In genomic region chr10:111944331-111944730, GRCh38 we compare ENCODE assay signal across 23 cellular contexts.
DNase-seq lines count a peak whose midpoint lies in the region; ATAC-seq and TF ChIP-seq lines count a peak whose summit lies in the region.
"Had no signal": no experiment of that assay in that cellular context is flagged by ENCODE, and none has a peak within 500 bp of the region (broad histone marks: within the 10 kb centered on the region; RNA-seq: fewer than 3 reads in every experiment).

No MANE protein-coding gene starts in this region.

- H2BK12ac ChIP-seq in neuronal stem cell (ENCODE audit: low read length), result no peak overlapping the region

- peak overlapping the region; percentile 25 for H3K14ac ChIP-seq in neuronal stem cell (ENCODE audit: low read length)

- no peak overlapping the region for H2BK5ac ChIP-seq in neuronal stem cell (ENCODE audit: low read length)

- H3K79me1 ChIP-seq in neuronal stem cell (ENCODE audit: low read depth, low read length), result no peaks in the 10 kb centered on the region

- H3K4me1 ChIP-seq in Caco-2 (no peaks in the 10 kb centered on the region), neuronal stem cell (ENCODE audit: control insufficient read depth in 2 of 2, insufficient read depth in 1 of 2, low read depth in 1 of 2, low read length in 2 of 2) (no peaks in the 10 kb centered on the region), gastroesophageal sphincter (no peaks in the 10 kb centered on the region)
- H3K4me1 ChIP-seq: BLaER1 had no signal

- TF ChIP-seq POLR2A in gastroesophageal sphincter (IDR thresholded peaks at IDR 0.05), result no peak

- WGBS in neuronal stem cell (ENCODE audit: extremely low coverage in 2 of 2, insufficient read length in 2 of 2, insufficient replicate concordance in 1 of 2), 2 donors, result no CpG with 5 or more reads among the region's 6 CpGs
- no CpG with 5 or more reads among the region's 6 CpGs for WGBS in gastroesophageal sphincter (ENCODE audit: low coverage in 1 of 2), 2 donors

- POLR2A ChIA-PET in Caco-2 (lab: Charles Lee), result no interaction called here

- H3K4me2 ChIP-seq in neuronal stem cell (ENCODE audit: insufficient read depth, low read length, poor library complexity, severe bottlenecking), result no peak overlapping the region
- H3K4me2 ChIP-seq: BLaER1, SK-N-SH had no signal

- H3K27ac Mint-ChIP-seq in Caco-2 (ENCODE audit: unreplicated experiment), result no peak overlapping the region
- H3K27ac Mint-ChIP-seq in glutamatergic neuron (ENCODE audit: unreplicated experiment), result no peak overlapping the region
- H3K27ac Mint-ChIP-seq: CD4-positive, alpha-beta memory T cell had no signal

- peak overlapping the region; percentile 44 for H3K18ac ChIP-seq in neuronal stem cell (ENCODE audit: low read length)

- DNase-seq in Caco-2 (peak; percentile 9 to 35), HuH-7 (ENCODE audit: low spot score) (peak; percentile 9), glutamatergic neuron (no peak), neuronal stem cell (ENCODE audit: low spot score) (no peak), dermis blood vessel endothelial cell (no peak), cardiac septum (ENCODE audit: low spot score) (no peak), NCI-H1092 (lab: John Stamatoyannopoulos, UW) (no peak)
- DNase-seq: Calu3; CD4-positive, alpha-beta memory T cell; EL; Kasumi-1; MG63; NCI-H1048; NCI-H1436 treated with DMSO at 0.1 percent for 48 hours; NCI-H2029 treated with DMSO at 0.1 percent for 48 hours; NCI-H2171; NCI-H69; NK-92 treated with Interleukin-12 subunit alpha and Interleukin-12 subunit beta, amount 100 ng/mL, for 24 hours; SK-N-SH had no signal

- H3K4me1 Mint-ChIP-seq in Caco-2 (ENCODE audit: low read depth, unreplicated experiment) (no peaks in the 10 kb centered on the region), glutamatergic neuron (ENCODE audit: low read depth, unreplicated experiment) (no peaks in the 10 kb centered on the region)
- H3K4me1 Mint-ChIP-seq: CD4-positive, alpha-beta memory T cell had no signal

- H3K27me3 Mint-ChIP-seq in Caco-2 (ENCODE audit: insufficient read depth, unreplicated experiment) (peaks cover 21% of the 10 kb centered on the region), glutamatergic neuron (ENCODE audit: unreplicated experiment) (peaks cover 1% of the 10 kb centered on the region)

- no peak overlapping the region for H3K4me3 Mint-ChIP-seq in Caco-2 (ENCODE audit: unreplicated experiment)
- no peak overlapping the region for H3K4me3 Mint-ChIP-seq in glutamatergic neuron (ENCODE audit: unreplicated experiment)
- H3K4me3 Mint-ChIP-seq: CD4-positive, alpha-beta memory T cell had no signal

- H3K27me3 ChIP-seq in Caco-2 (replicated peaks; ENCODE audit: control insufficient read depth, insufficient read depth, low read length), result no peaks in the 10 kb centered on the region
- H3K27me3 ChIP-seq in neuronal stem cell (ENCODE audit: control insufficient read depth in 3 of 3, insufficient read depth in 3 of 3, low read depth in 1 of 3, low read length in 3 of 3), result no peaks in the 10 kb centered on the region
- H3K27me3 ChIP-seq in gastroesophageal sphincter, result no peaks in the 10 kb centered on the region
- H3K27me3 ChIP-seq: BLaER1, MG63 had no signal

- TF ChIP-seq CTCF in Caco-2 (IDR thresholded peaks at IDR 0.05; ENCODE audit: insufficient read depth in 1 of 2, low read depth in 1 of 2, low read length in 1 of 2, severe bottlenecking in 1 of 2, unreplicated experiment in 1 of 2), result peak in 1 of 2 experiments; percentile 6
- peak; percentile 26 for TF ChIP-seq CTCF in glutamatergic neuron (IDR thresholded peaks at IDR 0.05; ENCODE audit: partially characterized antibody, unreplicated experiment)
- no peak for TF ChIP-seq CTCF in gastroesophageal sphincter (IDR thresholded peaks at IDR 0.05)

- H3K4me3 ChIP-seq in Caco-2 (ENCODE audit: low read depth, low read length), result no peak overlapping the region
- no peak overlapping the region for H3K4me3 ChIP-seq in neuronal stem cell (ENCODE audit: low read length in 2 of 2)
- no peak overlapping the region for H3K4me3 ChIP-seq in gastroesophageal sphincter
- H3K4me3 ChIP-seq: BLaER1, MG63 had no signal

- no peak overlapping the region for H4K8ac ChIP-seq in neuronal stem cell (ENCODE audit: low read depth, low read length)

- no peaks in the 10 kb centered on the region for H3K36me3 Mint-ChIP-seq in Caco-2 (ENCODE audit: insufficient read depth, unreplicated experiment)
- H3K36me3 Mint-ChIP-seq in glutamatergic neuron (ENCODE audit: unreplicated experiment), result peaks cover 4% of the 10 kb centered on the region
- H3K36me3 Mint-ChIP-seq: CD4-positive, alpha-beta memory T cell had no signal

- H3K27ac ChIP-seq in neuronal stem cell (replicated peaks; ENCODE audit: low read length) (no peak overlapping the region), gastroesophageal sphincter (no peak overlapping the region)
- H3K27ac ChIP-seq: BLaER1, HL-60 had no signal

- no peak for ATAC-seq in gastroesophageal sphincter
- ATAC-seq: Right ventricle myocardium inferior had no signal

- H3K9me3 ChIP-seq in Caco-2 (0 out of 2 replicates have a peak, but pooled peaks cover 4% of the 10 kb centered on the region), neuronal stem cell (replicated peaks in 1 of 2; ENCODE audit: control insufficient read depth in 2 of 2, insufficient read depth in 1 of 2, low read depth in 1 of 2, low read length in 2 of 2) (no peaks in the 10 kb centered on the region), gastroesophageal sphincter (peaks cover 0 to 10% (median 0%) of the 10 kb centered on the region in 3 donors)
- H3K9me3 ChIP-seq: MG63 had no signal

- H4K91ac ChIP-seq in neuronal stem cell (ENCODE audit: low read depth, low read length, poor library complexity), result no peak overlapping the region

- H2AFZ ChIP-seq in neuronal stem cell (ENCODE audit: low read length), result no peak overlapping the region

- H3K23ac ChIP-seq in neuronal stem cell (ENCODE audit: low read depth, low read length, poor library complexity), result no peak overlapping the region

- no peak overlapping the region for H2AK5ac ChIP-seq in neuronal stem cell (ENCODE audit: low read depth, low read length)

- H3K9me3 Mint-ChIP-seq in Caco-2 (ENCODE audit: unreplicated experiment), result peaks cover 9% of the 10 kb centered on the region
- peaks cover 1% of the 10 kb centered on the region for H3K9me3 Mint-ChIP-seq in glutamatergic neuron (ENCODE audit: unreplicated experiment)

- H3K4ac ChIP-seq in neuronal stem cell (ENCODE audit: low read length), result no peak overlapping the region

- no peak overlapping the region for H2BK15ac ChIP-seq in neuronal stem cell (ENCODE audit: low read length)

- CTCF ChIA-PET in Caco-2 (lab: Charles Lee), result interaction anchor here (0.5 kb wide), 1 partner anchor 196 kb away, joined by 3 read pairs; no protein-coding TSS in a partner anchor

- H3K36me3 ChIP-seq in Caco-2 (ENCODE audit: control insufficient read depth, insufficient read depth, low read length) (no peaks in the 10 kb centered on the region), neuronal stem cell (replicated peaks in 1 of 2; ENCODE audit: control insufficient read depth in 2 of 2, insufficient read depth in 2 of 2, low read length in 2 of 2) (no peaks in the 10 kb centered on the region), gastroesophageal sphincter (no peaks in the 10 kb centered on the region)
- H3K36me3 ChIP-seq: BLaER1, MG63 had no signal

- intact Hi-C loops in Caco-2 (cut with micrococcal nuclease; ENCODE audit: unreplicated experiment), result no loop called here
- intact Hi-C loops in cardiac septum (cut with DNase I), result no loop called here

- no peak overlapping the region for H3K9ac ChIP-seq in neuronal stem cell (ENCODE audit: low read depth, low read length, poor library complexity)
- H3K9ac ChIP-seq: BLaER1, SK-N-SH had no signal

- no peak for TF ChIP-seq EP300 in gastroesophageal sphincter (IDR thresholded peaks at IDR 0.05)

- no TSS peak for BruUV-seq in Caco-2 (replicated peaks; lab: Mats Ljungman, UMichigan)

- no peak overlapping the region for H2BK120ac ChIP-seq in neuronal stem cell (ENCODE audit: low read depth, low read length)

Comparison
In these comparisons a context has a peak if more than half of its experiments do, and no peak if none do; other contexts are left out.
1. DNase-seq: peak in Caco-2 (2 of 2) and HuH-7 (single experiment); none in glutamatergic neuron (single experiment), neuronal stem cell (single experiment), dermis blood vessel endothelial cell (single experiment), cardiac septum (single experiment) and NCI-H1092 (single experiment).